Comparison of ENCODE assay signal across 13 cellular contexts in genomic region chr6:34423254-34423653, GRCh38. TPM values are rescaled to one million over a fixed set of nuclear protein-coding genes. Genes with fewer than 3 reads are reported as not detected.
DNase-seq lines count a peak whose midpoint lies in the region; ATAC-seq and TF ChIP-seq lines count a peak whose summit lies in the region.
"Had no signal": no experiment of that assay in that cellular context is flagged by ENCODE, and none has a peak within 500 bp of the region (broad histone marks: within the 10 kb centered on the region; RNA-seq: fewer than 3 reads in every experiment).

No MANE protein-coding gene starts in this region.

- no peak for TF ChIP-seq CTCF in esophagus muscularis mucosa (IDR thresholded peaks at IDR 0.05)
- no peak for TF ChIP-seq CTCF in type B pancreatic cell (conservative IDR thresholded peaks at IDR 0.05)
- TF ChIP-seq CTCF in left ventricle myocardium inferior (IDR thresholded peaks at IDR 0.05; ENCODE audit: borderline replicate concordance), result no peak

- H3K4me3 ChIP-seq in SK-N-MC (peak overlapping the region; percentile 96; the same call in 1 of the 2 replicates), esophagus muscularis mucosa (no peak overlapping the region), left ventricle myocardium inferior (no peak overlapping the region)
- H3K4me3 ChIP-seq: body of pancreas, thyroid gland had no signal

- peaks cover 71% of the 10 kb centered on the region for H3K36me3 ChIP-seq in SK-N-MC (ENCODE audit: insufficient read depth, low read length)
- peaks cover 62 to 67% (median 66%) of the 10 kb centered on the region in 4 donors for H3K36me3 ChIP-seq in esophagus muscularis mucosa
- H3K36me3 ChIP-seq in left ventricle myocardium inferior, result peaks cover 66% of the 10 kb centered on the region

- TF ChIP-seq EP300 in esophagus muscularis mucosa (IDR thresholded peaks at IDR 0.05), result no peak

- no peaks in the 10 kb centered on the region for H3K27me3 ChIP-seq in esophagus muscularis mucosa
- H3K27me3 ChIP-seq in left ventricle myocardium inferior (ENCODE audit: low read depth), result no peaks in the 10 kb centered on the region
- H3K27me3 ChIP-seq: body of pancreas, thyroid gland had no signal

- peak overlapping the region; percentile 98 for H3K4me3 Mint-ChIP-seq in type B pancreatic cell

- peaks cover 15 to 46% (median 32%) of the 10 kb centered on the region in 4 donors for H3K4me1 ChIP-seq in esophagus muscularis mucosa
- peaks cover 35% of the 10 kb centered on the region for H3K4me1 ChIP-seq in left ventricle myocardium inferior

- H3K27ac ChIP-seq in SK-N-MC, result peak overlapping the region; percentile 44
- H3K27ac ChIP-seq in esophagus muscularis mucosa (replicated peaks in 1 of 4), result peak overlapping the region in 3 of 4 donors; percentile 35 to 79 (median 50)
- H3K27ac ChIP-seq in left ventricle myocardium inferior (replicated peaks), result no peak overlapping the region
- H3K27ac ChIP-seq: body of pancreas, thyroid gland had no signal

- H3K4me1 Mint-ChIP-seq in type B pancreatic cell (ENCODE audit: unreplicated experiment), result peaks cover 21% of the 10 kb centered on the region

- no peak for DNase-seq in activated naive CD4-positive, alpha-beta T cell treated with anti-CD3 and anti-CD28 coated beads, Interleukin-2, amount 50 U/mL, for 72 hours (ENCODE audit: low spot score in 2 of 2)
- DNase-seq in activated naive CD4-positive, alpha-beta T cell treated with Interleukin-2 at 50 U/mL for 16 hours, result no peak
- DNase-seq in SK-N-MC (ENCODE audit: low read depth, low spot score), result no peak
- DNase-seq in esophagus muscularis mucosa (ENCODE audit: extremely low spot score), result no peak
- no peak for DNase-seq in type B pancreatic cell (ENCODE audit: extremely low spot score, unreplicated experiment)
- no peak for DNase-seq in left ventricle myocardium inferior
- DNase-seq in posterior vena cava (ENCODE audit: low spot score), result no peak
- DNase-seq: body of pancreas, NCI-H187 treated with DMSO at 0.1 percent for 48 hours, right cardiac atrium, thyroid gland had no signal

- WGBS in esophagus muscularis mucosa, result 72% methylated on average over 5 of the region's 5 CpGs

- no peak for TF ChIP-seq POLR2A in esophagus muscularis mucosa (IDR thresholded peaks at IDR 0.05; ENCODE audit: low read depth)

- no peaks in the 10 kb centered on the region for H3K9me3 Mint-ChIP-seq in activated naive CD4-positive, alpha-beta T cell treated with anti-CD3 and anti-CD28 coated beads, Interleukin-2, amount 50 U/mL, for 72 hours
- no peaks in the 10 kb centered on the region for H3K9me3 Mint-ChIP-seq in type B pancreatic cell
- H3K9me3 Mint-ChIP-seq: mesothelial cell of epicardium had no signal

- peaks cover 32 to 55% of the 10 kb centered on the region in 2 donors for H3K36me3 Mint-ChIP-seq in activated naive CD4-positive, alpha-beta T cell treated with anti-CD3 and anti-CD28 coated beads, Interleukin-2, amount 50 U/mL, for 72 hours
- H3K36me3 Mint-ChIP-seq in type B pancreatic cell, result peaks cover 33% of the 10 kb centered on the region

- peak overlapping the region; percentile 85 to 98 for H3K27ac Mint-ChIP-seq in activated naive CD4-positive, alpha-beta T cell treated with anti-CD3 and anti-CD28 coated beads, Interleukin-2, amount 50 U/mL, for 72 hours
- peak overlapping the region; percentile 31 for H3K27ac Mint-ChIP-seq in type B pancreatic cell
- H3K27ac Mint-ChIP-seq: mesothelial cell of epicardium had no signal

- H3K9ac ChIP-seq in SK-N-MC (ENCODE audit: insufficient read length), result peak overlapping the region; percentile 98

- H3K9me3 ChIP-seq in SK-N-MC (ENCODE audit: low read depth, low read length) (no peaks in the 10 kb centered on the region), esophagus muscularis mucosa (no peaks in the 10 kb centered on the region), left ventricle myocardium inferior (replicated peaks) (no peaks in the 10 kb centered on the region)
- H3K9me3 ChIP-seq: body of pancreas, thyroid gland had no signal

- intact Hi-C loops in esophagus muscularis mucosa (cut with DNase I) (loop anchor here (10.0 kb wide), 1 partner anchor 182 kb away; no protein-coding TSS in a partner anchor), left ventricle myocardium inferior (cut with micrococcal nuclease) (no loop called here), posterior vena cava (cut with DNase I) (no loop called here)

- H3K27me3 Mint-ChIP-seq in type B pancreatic cell, result no peaks in the 10 kb centered on the region

- ATAC-seq in activated naive CD4-positive, alpha-beta T cell treated with anti-CD3 and anti-CD28 coated beads, Interleukin-2, amount 50 U/mL, for 72 hours, result no peak
- no peak for ATAC-seq in HG03378 (IDR thresholded peaks at IDR 0.05; ENCODE audit: unreplicated experiment)
- ATAC-seq: body of pancreas, right cardiac atrium had no signal

RNA-seq across cellular contexts. Expression of gene RPS10, which starts 2.6 kb away (rescaled TPM):
- total RNA-seq in activated naive CD4-positive, alpha-beta T cell treated with anti-CD3 and anti-CD28 coated beads, Interleukin-2, amount 50 U/mL, for 72 hours, result 1,000 to 10,000 TPM; 2,345 to 2,565 TPM
- total RNA-seq in esophagus muscularis mucosa, result 1,000 to 10,000 TPM in 3 of 4 donors, 100 to 1,000 TPM in 1; 823 to 3,592 (median 2,534) TPM
- 1,583 and 1,590 TPM in 2 replicates for total RNA-seq in type B pancreatic cell (ENCODE audit: low replicate concordance)
- total RNA-seq in left ventricle myocardium inferior, result 678 TPM
- 1,000 to 10,000 TPM in 1 of 2 donors, 100 to 1,000 TPM in 1; 962 to 1,039 TPM for total RNA-seq in posterior vena cava

RNA-seq across cellular contexts. Expression of gene NUDT3, which starts 30.8 kb away (rescaled TPM):
- 10 to 100 TPM in 1 of 2 donors, 1 to 10 TPM in 1; 7.9 to 15.1 TPM for total RNA-seq in activated naive CD4-positive, alpha-beta T cell treated with anti-CD3 and anti-CD28 coated beads, Interleukin-2, amount 50 U/mL, for 72 hours
- total RNA-seq in esophagus muscularis mucosa, result 10 to 100 TPM; 37.1 to 57.2 (median 47.4) TPM
- 19.4 and 31.9 TPM in 2 replicates for total RNA-seq in type B pancreatic cell (ENCODE audit: low replicate concordance)
- total RNA-seq in left ventricle myocardium inferior, result 50.1 TPM
- total RNA-seq in posterior vena cava, result 10 to 100 TPM; 41.9 to 49.9 TPM

RNA-seq across cellular contexts. Expression of gene PACSIN1, which starts 42.6 kb away (rescaled TPM):
- under 1 TPM in 1 of 2 donors, not detected in 1; 0.97 TPM for total RNA-seq in activated naive CD4-positive, alpha-beta T cell treated with anti-CD3 and anti-CD28 coated beads, Interleukin-2, amount 50 U/mL, for 72 hours
- total RNA-seq in esophagus muscularis mucosa, result 1 to 10 TPM in 3 of 4 donors, under 1 TPM in 1; 0.42 to 2.3 (median 1.7) TPM
- 3.4 and 12.5 TPM in 2 replicates for total RNA-seq in type B pancreatic cell (ENCODE audit: low replicate concordance)
- 15.2 TPM for total RNA-seq in left ventricle myocardium inferior
- total RNA-seq in posterior vena cava, result under 1 TPM in 1 of 2 donors, not detected in 1; 0.09 TPM
